ENCODE assay signal across 19 cellular contexts in the genomic region with DNA sequence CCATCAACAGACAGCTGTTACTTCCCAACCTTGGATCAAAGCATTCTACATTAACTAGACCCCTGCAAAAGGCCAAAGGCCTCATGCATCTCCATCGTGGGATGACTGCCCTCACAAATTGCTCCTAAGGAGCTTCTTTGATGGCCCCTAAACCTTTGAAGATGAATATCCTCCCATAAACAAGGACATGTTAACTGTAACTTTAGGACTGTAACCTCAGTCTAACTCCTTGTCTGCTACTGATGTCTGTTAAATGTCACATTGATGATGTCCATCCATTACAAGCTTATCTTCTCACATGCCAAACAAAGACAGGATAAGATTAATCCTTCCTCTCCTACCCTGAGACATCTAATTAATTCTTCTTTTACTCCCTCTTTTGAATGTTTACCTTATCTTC.
"Had no signal": no experiment of that assay in that cellular context is flagged by ENCODE, and none has a peak within 500 bp of the region (broad histone marks: within the 10 kb centered on the region; RNA-seq: fewer than 3 reads in every experiment).

No MANE protein-coding gene starts in this region.

- H3K27ac Mint-ChIP-seq: activated naive CD8-positive, alpha-beta T cell treated with anti-CD3 and anti-CD28 coated beads, Interleukin-2, amount 10 ng/mL, durations not matched to agents 7 days and 5 days; natural killer cell treated with Interleukin-12 subunit alpha and Interleukin-12 subunit beta and Interleukin-15 and Interleukin-18, amount 100 ng/mL, for 72 hours had no signal

- DNase-seq: activated CD4-positive, alpha-beta T cell treated with anti-CD3 and anti-CD28 coated beads, Interleukin-2, amount 50 U/mL, for 1 hour; activated CD4-positive, CD25-positive, alpha-beta regulatory T cell; activated naive CD4-positive, alpha-beta T cell; activated naive CD8-positive, alpha-beta T cell treated with anti-CD3 and anti-CD28 coated beads, Interleukin-2, amount 10 ng/mL, durations not matched to agents 7 days and 5 days; activated T-cell treated with anti-CD3 and anti-CD28 coated beads for 4 hours; aorta; erythroblast; left lung; right cardiac atrium; stimulated activated CD4-positive, alpha-beta T cell treated with anti-CD3 and anti-CD28 coated beads, Interleukin-4, amount 100 ng/mL, for 4 hours; stimulated activated CD8-positive, alpha-beta memory T cell treated with anti-CD3 and anti-CD28 coated beads, Interleukin-4, amount 100 ng/mL, for 48 hours; stimulated activated naive CD4-positive, alpha-beta T cell treated with Interleukin-2 at 50 U/mL for 16 hours; substantia nigra had no signal

- H3K9me3 ChIP-seq: prostate gland, vagina had no signal

- H3K36me3 Mint-ChIP-seq: activated naive CD8-positive, alpha-beta T cell treated with anti-CD3 and anti-CD28 coated beads, Interleukin-2, amount 10 ng/mL, durations not matched to agents 7 days and 5 days; natural killer cell treated with Interleukin-12 subunit alpha and Interleukin-12 subunit beta and Interleukin-15 and Interleukin-18, amount 100 ng/mL, for 72 hours had no signal

- H3K4me1 Mint-ChIP-seq: activated naive CD8-positive, alpha-beta T cell treated with anti-CD3 and anti-CD28 coated beads, Interleukin-2, amount 10 ng/mL, durations not matched to agents 7 days and 5 days had no signal

- H3K9me3 Mint-ChIP-seq: natural killer cell treated with Interleukin-12 subunit alpha and Interleukin-12 subunit beta and Interleukin-15 and Interleukin-18, amount 100 ng/mL, for 72 hours had no signal

- ATAC-seq: left lung; natural killer cell treated with Interleukin-12 subunit alpha and Interleukin-12 subunit beta and Interleukin-15 and Interleukin-18, amount 100 ng/mL, for 72 hours; right cardiac atrium had no signal

- H3K27me3 ChIP-seq: breast epithelium, left lung, tibial nerve, vagina had no signal

- H3K4me3 Mint-ChIP-seq: activated naive CD8-positive, alpha-beta T cell treated with anti-CD3 and anti-CD28 coated beads, Interleukin-2, amount 10 ng/mL, durations not matched to agents 7 days and 5 days; natural killer cell treated with Interleukin-12 subunit alpha and Interleukin-12 subunit beta and Interleukin-15 and Interleukin-18, amount 100 ng/mL, for 72 hours had no signal

- H3K36me3 ChIP-seq: breast epithelium, left lung, prostate gland, tibial nerve, vagina had no signal

- H3K27me3 Mint-ChIP-seq: activated naive CD8-positive, alpha-beta T cell treated with anti-CD3 and anti-CD28 coated beads, Interleukin-2, amount 10 ng/mL, durations not matched to agents 7 days and 5 days had no signal

- H3K4me3 ChIP-seq: breast epithelium, left lung, prostate gland, skin epidermis, tibial nerve, vagina had no signal

- H3K27ac ChIP-seq: breast epithelium, left lung, prostate gland, skin epidermis, tibial nerve, vagina had no signal

- H3K4me1 ChIP-seq: breast epithelium, left lung, prostate gland, tibial nerve, vagina had no signal
